ENCODE assay signal across 1 cellular context in the genomic region with DNA sequence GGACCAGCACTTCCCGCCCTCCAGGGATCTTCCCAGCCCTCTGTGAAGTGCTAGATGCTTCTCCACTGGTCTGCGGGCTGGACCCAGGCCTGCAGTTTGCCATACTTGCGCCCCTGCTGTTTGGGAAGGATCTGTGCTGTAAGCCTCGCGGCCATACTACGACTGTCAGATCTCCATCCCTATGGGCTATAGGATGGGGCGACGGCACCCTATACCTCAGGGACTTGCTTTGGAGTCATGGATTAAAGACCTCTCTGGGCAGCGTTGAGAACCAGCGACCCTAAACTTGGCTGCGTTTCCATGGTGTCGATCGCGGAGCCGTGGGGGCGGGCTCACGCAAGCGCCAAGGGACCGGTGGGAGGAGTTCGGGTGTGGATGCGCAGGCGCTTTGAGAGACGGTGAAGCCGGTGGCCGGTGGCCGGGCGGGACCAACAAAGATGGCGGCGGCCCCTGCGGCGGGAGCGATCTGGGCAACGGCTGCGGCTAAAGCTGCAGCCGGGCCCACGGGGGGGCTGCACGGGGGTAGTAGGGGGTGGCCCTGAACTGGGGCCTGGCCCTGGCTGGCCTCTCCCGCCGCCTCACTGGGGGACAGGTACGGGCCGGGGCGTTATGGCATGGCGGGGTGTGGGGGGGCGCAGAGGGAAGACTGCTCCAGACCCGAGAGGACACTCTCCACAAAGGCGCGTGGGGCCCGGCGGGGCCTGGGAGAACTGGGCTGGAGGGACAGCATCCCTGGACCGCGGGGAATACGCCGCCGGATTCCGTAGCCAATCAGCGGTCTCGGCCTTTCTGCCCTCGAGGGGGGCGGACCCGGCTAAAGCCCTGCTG.
TF ChIP-seq lines count a peak whose summit lies in the region.

A gene with protein sequence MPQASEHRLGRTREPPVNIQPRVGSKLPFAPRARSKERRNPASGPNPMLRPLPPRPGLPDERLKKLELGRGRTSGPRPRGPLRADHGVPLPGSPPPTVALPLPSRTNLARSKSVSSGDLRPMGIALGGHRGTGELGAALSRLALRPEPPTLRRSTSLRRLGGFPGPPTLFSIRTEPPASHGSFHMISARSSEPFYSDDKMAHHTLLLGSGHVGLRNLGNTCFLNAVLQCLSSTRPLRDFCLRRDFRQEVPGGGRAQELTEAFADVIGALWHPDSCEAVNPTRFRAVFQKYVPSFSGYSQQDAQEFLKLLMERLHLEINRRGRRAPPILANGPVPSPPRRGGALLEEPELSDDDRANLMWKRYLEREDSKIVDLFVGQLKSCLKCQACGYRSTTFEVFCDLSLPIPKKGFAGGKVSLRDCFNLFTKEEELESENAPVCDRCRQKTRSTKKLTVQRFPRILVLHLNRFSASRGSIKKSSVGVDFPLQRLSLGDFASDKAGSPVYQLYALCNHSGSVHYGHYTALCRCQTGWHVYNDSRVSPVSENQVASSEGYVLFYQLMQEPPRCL (plus strand): TSS at position 414 of the 828 bp plus-strand sequence. CDS start 1,141 bp downstream, outside the sequence.

TF ChIP-seq in K562, 482 proteins besides CTCF, POLR2A, EP300 and RAD21 (continued from another document and continues in another):
- TF ChIP-seq, protein P1, sequence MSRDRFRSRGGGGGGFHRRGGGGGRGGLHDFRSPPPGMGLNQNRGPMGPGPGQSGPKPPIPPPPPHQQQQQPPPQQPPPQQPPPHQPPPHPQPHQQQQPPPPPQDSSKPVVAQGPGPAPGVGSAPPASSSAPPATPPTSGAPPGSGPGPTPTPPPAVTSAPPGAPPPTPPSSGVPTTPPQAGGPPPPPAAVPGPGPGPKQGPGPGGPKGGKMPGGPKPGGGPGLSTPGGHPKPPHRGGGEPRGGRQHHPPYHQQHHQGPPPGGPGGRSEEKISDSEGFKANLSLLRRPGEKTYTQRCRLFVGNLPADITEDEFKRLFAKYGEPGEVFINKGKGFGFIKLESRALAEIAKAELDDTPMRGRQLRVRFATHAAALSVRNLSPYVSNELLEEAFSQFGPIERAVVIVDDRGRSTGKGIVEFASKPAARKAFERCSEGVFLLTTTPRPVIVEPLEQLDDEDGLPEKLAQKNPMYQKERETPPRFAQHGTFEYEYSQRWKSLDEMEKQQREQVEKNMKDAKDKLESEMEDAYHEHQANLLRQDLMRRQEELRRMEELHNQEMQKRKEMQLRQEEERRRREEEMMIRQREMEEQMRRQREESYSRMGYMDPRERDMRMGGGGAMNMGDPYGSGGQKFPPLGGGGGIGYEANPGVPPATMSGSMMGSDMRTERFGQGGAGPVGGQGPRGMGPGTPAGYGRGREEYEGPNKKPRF (IDR thresholded peaks at IDR 0.05; ENCODE audit: low read depth, low read length) = no peak
- TF ChIP-seq PHB2 (IDR thresholded peaks at IDR 0.05; ENCODE audit: low read depth) = no peak
- TF ChIP-seq, protein P2, sequence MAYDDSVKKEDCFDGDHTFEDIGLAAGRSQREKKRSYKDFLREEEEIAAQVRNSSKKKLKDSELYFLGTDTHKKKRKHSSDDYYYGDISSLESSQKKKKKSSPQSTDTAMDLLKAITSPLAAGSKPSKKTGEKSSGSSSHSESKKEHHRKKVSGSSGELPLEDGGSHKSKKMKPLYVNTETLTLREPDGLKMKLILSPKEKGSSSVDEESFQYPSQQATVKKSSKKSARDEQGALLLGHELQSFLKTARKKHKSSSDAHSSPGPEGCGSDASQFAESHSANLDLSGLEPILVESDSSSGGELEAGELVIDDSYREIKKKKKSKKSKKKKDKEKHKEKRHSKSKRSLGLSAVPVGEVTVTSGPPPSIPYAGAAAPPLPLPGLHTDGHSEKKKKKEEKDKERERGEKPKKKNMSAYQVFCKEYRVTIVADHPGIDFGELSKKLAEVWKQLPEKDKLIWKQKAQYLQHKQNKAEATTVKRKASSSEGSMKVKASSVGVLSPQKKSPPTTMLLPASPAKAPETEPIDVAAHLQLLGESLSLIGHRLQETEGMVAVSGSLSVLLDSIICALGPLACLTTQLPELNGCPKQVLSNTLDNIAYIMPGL (CRISPR knock-in tag; IDR thresholded peaks at IDR 0.05) = no peak
- no peak for TF ChIP-seq TGIF2 (CRISPR knock-in tag; IDR thresholded peaks at IDR 0.05)
- no peak for TF ChIP-seq CHD2 (IDR thresholded peaks at IDR 0.05; ENCODE audit: low read depth, low read length)
- peak; percentile 94 for TF ChIP-seq POLR2B (IDR thresholded peaks at IDR 0.05; ENCODE audit: low read depth, partially characterized antibody)
- no peak for TF ChIP-seq SMAD1 (IDR thresholded peaks at IDR 0.05; ENCODE audit: low read depth, low read length, partially characterized antibody)
- TF ChIP-seq ZEB2 (IDR thresholded peaks at IDR 0.05) = no peak
- no peak for TF ChIP-seq ZNF121 (CRISPR knock-in tag; conservative IDR thresholded peaks at IDR 0.05)
- TF ChIP-seq, protein P3, sequence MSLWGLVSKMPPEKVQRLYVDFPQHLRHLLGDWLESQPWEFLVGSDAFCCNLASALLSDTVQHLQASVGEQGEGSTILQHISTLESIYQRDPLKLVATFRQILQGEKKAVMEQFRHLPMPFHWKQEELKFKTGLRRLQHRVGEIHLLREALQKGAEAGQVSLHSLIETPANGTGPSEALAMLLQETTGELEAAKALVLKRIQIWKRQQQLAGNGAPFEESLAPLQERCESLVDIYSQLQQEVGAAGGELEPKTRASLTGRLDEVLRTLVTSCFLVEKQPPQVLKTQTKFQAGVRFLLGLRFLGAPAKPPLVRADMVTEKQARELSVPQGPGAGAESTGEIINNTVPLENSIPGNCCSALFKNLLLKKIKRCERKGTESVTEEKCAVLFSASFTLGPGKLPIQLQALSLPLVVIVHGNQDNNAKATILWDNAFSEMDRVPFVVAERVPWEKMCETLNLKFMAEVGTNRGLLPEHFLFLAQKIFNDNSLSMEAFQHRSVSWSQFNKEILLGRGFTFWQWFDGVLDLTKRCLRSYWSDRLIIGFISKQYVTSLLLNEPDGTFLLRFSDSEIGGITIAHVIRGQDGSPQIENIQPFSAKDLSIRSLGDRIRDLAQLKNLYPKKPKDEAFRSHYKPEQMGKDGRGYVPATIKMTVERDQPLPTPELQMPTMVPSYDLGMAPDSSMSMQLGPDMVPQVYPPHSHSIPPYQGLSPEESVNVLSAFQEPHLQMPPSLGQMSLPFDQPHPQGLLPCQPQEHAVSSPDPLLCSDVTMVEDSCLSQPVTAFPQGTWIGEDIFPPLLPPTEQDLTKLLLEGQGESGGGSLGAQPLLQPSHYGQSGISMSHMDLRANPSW (CRISPR knock-in tag; IDR thresholded peaks at IDR 0.05) = no peak
- TF ChIP-seq KLF1 (tag; IDR thresholded peaks at IDR 0.05) = no peak
- TF ChIP-seq XRCC3 (IDR thresholded peaks at IDR 0.05) = no peak
- no peak for TF ChIP-seq ZC3H4 (CRISPR knock-in tag; IDR thresholded peaks at IDR 0.05; ENCODE audit: borderline replicate concordance)
- TF ChIP-seq, protein P4, sequence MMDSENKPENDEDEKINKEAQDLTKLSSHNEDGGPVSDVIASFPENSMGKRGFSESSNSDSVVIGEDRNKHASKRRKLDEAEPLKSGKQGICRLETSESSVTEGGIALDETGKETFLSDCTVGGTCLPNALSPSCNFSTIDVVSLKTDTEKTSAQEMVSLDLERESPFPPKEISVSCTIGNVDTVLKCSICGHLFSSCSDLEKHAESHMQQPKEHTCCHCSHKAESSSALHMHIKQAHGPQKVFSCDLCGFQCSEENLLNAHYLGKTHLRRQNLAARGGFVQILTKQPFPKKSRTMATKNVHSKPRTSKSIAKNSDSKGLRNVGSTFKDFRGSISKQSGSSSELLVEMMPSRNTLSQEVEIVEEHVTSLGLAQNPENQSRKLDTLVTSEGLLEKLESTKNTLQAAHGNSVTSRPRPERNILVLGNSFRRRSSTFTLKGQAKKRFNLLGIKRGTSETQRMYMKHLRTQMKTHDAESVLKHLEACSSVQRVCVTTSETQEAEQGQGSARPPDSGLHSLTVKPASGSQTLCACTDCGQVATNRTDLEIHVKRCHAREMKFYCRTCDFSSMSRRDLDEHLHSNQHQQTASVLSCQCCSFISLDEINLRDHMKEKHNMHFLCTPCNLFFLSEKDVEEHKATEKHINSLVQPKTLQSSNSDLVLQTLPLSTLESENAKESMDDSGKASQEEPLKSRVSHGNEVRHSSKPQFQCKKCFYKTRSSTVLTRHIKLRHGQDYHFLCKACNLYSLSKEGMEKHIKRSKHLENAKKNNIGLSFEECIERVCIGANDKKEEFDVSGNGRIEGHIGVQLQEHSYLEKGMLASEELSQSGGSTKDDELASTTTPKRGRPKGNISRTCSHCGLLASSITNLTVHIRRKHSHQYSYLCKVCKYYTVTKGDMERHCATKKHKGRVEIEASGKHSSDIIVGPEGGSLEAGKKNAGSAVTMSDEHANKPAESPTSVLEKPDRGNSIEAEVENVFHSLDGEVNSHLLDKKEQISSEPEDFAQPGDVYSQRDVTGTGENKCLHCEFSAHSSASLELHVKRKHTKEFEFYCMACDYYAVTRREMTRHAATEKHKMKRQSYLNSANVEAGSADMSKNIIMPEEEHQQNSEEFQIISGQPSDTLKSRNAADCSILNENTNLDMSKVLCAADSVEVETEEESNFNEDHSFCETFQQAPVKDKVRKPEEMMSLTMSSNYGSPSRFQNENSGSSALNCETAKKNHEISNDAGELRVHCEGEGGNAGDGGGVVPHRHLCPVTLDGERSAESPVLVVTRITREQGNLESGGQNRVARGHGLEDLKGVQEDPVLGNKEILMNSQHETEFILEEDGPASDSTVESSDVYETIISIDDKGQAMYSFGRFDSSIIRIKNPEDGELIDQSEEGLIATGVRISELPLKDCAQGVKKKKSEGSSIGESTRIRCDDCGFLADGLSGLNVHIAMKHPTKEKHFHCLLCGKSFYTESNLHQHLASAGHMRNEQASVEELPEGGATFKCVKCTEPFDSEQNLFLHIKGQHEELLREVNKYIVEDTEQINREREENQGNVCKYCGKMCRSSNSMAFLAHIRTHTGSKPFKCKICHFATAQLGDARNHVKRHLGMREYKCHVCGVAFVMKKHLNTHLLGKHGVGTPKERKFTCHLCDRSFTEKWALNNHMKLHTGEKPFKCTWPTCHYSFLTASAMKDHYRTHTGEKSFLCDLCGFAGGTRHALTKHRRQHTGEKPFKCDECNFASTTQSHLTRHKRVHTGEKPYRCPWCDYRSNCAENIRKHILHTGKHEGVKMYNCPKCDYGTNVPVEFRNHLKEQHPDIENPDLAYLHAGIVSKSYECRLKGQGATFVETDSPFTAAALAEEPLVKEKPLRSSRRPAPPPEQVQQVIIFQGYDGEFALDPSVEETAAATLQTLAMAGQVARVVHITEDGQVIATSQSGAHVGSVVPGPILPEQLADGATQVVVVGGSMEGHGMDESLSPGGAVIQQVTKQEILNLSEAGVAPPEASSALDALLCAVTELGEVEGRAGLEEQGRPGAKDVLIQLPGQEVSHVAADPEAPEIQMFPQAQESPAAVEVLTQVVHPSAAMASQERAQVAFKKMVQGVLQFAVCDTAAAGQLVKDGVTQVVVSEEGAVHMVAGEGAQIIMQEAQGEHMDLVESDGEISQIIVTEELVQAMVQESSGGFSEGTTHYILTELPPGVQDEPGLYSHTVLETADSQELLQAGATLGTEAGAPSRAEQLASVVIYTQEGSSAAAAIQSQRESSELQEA (IDR thresholded peaks at IDR 0.05; ENCODE audit: low read depth) = peak; percentile 45; the same call in 1 of the 2 replicates
- no peak for TF ChIP-seq ELF1 (tag; IDR thresholded peaks at IDR 0.05)
- no peak for TF ChIP-seq SMC3 (conservative IDR thresholded peaks at IDR 0.05; ENCODE audit: insufficient read depth, low read depth, low read length)
- TF ChIP-seq POLR2AphosphoS5 (IDR thresholded peaks at IDR 0.05; ENCODE audit: control insufficient read depth, insufficient read depth, low read depth, low read length) = peak; percentile 73
- TF ChIP-seq, protein P5, sequence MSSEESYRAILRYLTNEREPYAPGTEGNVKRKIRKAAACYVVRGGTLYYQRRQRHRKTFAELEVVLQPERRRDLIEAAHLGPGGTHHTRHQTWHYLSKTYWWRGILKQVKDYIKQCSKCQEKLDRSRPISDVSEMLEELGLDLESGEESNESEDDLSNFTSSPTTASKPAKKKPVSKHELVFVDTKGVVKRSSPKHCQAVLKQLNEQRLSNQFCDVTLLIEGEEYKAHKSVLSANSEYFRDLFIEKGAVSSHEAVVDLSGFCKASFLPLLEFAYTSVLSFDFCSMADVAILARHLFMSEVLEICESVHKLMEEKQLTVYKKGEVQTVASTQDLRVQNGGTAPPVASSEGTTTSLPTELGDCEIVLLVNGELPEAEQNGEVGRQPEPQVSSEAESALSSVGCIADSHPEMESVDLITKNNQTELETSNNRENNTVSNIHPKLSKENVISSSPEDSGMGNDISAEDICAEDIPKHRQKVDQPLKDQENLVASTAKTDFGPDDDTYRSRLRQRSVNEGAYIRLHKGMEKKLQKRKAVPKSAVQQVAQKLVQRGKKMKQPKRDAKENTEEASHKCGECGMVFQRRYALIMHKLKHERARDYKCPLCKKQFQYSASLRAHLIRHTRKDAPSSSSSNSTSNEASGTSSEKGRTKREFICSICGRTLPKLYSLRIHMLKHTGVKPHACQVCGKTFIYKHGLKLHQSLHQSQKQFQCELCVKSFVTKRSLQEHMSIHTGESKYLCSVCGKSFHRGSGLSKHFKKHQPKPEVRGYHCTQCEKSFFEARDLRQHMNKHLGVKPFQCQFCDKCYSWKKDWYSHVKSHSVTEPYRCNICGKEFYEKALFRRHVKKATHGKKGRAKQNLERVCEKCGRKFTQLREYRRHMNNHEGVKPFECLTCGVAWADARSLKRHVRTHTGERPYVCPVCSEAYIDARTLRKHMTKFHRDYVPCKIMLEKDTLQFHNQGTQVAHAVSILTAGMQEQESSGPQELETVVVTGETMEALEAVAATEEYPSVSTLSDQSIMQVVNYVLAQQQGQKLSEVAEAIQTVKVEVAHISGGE (CRISPR knock-in tag; IDR thresholded peaks at IDR 0.05) = peak in 1 of 3 experiments; percentile 39; a peak in 1 of 6 replicates
- no peak for TF ChIP-seq PYGO2 (tag; IDR thresholded peaks at IDR 0.05)
- TF ChIP-seq, protein P6, sequence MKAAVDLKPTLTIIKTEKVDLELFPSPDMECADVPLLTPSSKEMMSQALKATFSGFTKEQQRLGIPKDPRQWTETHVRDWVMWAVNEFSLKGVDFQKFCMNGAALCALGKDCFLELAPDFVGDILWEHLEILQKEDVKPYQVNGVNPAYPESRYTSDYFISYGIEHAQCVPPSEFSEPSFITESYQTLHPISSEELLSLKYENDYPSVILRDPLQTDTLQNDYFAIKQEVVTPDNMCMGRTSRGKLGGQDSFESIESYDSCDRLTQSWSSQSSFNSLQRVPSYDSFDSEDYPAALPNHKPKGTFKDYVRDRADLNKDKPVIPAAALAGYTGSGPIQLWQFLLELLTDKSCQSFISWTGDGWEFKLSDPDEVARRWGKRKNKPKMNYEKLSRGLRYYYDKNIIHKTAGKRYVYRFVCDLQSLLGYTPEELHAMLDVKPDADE (conservative IDR thresholded peaks at IDR 0.05; ENCODE audit: control insufficient read depth, low read depth, low read length) = no peak
- 0 out of 2 replicates have a peak, but pooled peaks have one; percentile 2 for TF ChIP-seq ZNF263 (CRISPR knock-in tag; IDR thresholded peaks at IDR 0.05; ENCODE audit: borderline replicate concordance)
- no peak for TF ChIP-seq NCOA6 (IDR thresholded peaks at IDR 0.05)
- no peak for TF ChIP-seq PPARD (CRISPR knock-in tag; IDR thresholded peaks at IDR 0.05)
- no peak for TF ChIP-seq TBL1XR1 (IDR thresholded peaks at IDR 0.05; ENCODE audit: low read length in 2 of 2)
- TF ChIP-seq, protein P7, sequence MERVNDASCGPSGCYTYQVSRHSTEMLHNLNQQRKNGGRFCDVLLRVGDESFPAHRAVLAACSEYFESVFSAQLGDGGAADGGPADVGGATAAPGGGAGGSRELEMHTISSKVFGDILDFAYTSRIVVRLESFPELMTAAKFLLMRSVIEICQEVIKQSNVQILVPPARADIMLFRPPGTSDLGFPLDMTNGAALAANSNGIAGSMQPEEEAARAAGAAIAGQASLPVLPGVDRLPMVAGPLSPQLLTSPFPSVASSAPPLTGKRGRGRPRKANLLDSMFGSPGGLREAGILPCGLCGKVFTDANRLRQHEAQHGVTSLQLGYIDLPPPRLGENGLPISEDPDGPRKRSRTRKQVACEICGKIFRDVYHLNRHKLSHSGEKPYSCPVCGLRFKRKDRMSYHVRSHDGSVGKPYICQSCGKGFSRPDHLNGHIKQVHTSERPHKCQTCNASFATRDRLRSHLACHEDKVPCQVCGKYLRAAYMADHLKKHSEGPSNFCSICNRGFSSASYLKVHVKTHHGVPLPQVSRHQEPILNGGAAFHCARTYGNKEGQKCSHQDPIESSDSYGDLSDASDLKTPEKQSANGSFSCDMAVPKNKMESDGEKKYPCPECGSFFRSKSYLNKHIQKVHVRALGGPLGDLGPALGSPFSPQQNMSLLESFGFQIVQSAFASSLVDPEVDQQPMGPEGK (CRISPR knock-in tag; IDR thresholded peaks at IDR 0.05; ENCODE audit: borderline replicate concordance) = no peak
- TF ChIP-seq DIDO1 (tag; IDR thresholded peaks at IDR 0.05; ENCODE audit: low read depth) = no peak
